In the genomic region with DNA sequence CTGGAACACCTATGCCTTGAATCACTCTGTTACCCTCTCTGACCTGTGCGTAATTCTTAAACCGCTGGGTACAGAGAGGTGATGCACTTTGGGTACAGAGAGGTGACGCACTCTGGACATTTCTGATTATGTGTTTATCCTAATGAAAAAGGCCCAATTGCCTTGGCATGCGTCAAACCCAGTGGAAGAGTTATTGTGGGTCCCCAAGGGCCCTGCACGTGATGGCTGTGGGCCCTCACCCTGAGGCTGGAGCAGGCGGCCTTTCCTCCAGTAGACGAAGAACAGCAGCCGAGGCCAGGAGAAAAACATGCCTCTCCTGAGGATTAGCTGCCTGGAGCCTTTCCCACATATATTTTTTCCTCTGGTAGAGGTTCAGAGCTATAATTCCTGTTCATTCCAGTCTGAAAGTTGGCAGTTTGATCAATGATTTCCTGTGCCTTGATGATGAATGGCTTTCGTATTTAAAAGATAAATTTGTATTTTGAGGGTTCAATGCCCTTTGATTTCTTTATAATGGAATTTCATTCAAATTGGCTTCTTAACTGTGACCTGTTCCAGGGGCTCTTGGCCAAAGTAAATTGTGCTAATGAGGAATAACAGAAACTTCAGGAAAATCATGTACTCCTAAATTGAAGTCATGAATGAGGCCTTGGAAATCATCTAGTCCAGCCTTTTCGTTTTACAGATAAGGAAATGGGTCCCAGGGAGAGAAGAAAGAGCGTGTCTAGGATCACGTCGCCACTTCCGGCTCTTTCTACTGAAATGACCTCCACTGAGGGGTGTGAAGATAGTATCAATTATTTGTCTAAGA, we compare ENCODE assay signal across 17 cellular contexts. TPM values are rescaled to one million over a fixed set of nuclear protein-coding genes. Genes with fewer than 3 reads are reported as not detected.
DNase-seq lines count a peak whose midpoint lies in the region; ATAC-seq, FAIRE-seq and TF ChIP-seq lines count a peak whose summit lies in the region.
"Had no signal": no experiment of that assay in that cellular context is flagged by ENCODE, and none has a peak within 500 bp of the region (broad histone marks: within the 10 kb centered on the region; RNA-seq: fewer than 3 reads in every experiment).

No MANE protein-coding gene starts in this region.

- no peak for TF ChIP-seq CTCF in psoas muscle (IDR thresholded peaks at IDR 0.05)

- H3K79me2 ChIP-seq in Karpas-422 (ENCODE audit: low read length), result no peaks in the 10 kb centered on the region

- no peak overlapping the region for H3K4me2 ChIP-seq in Karpas-422 (ENCODE audit: low read depth, low read length, poor library complexity, severe bottlenecking)

- no peak for TF ChIP-seq POLR2A in H54 (IDR thresholded peaks at IDR 0.05; ENCODE audit: low read depth, low read length)

- ATAC-seq in left lobe of liver (peak; percentile 68), psoas muscle (peak in 2 of 4 donors; percentile 43 to 69), GM21390 (IDR thresholded peaks at IDR 0.05; ENCODE audit: unreplicated experiment) (no peak)
- no peak for ATAC-seq in activated CD4-positive, CD25-positive, alpha-beta regulatory T cell treated with anti-CD3 and anti-CD28 coated beads, Interleukin-2, amount 50 U/mL, for 24 hours
- ATAC-seq: stimulated activated memory B cell treated with anti-CD40 and anti-IgM and Interleukin-4, amounts not matched to agents 10 μg/mL and 1 μg/mL and 100 μg/mL, for 72 hours had no signal

- H3K27ac ChIP-seq in psoas muscle, result peak overlapping the region; percentile 33
- H3K27ac ChIP-seq in Karpas-422 (ENCODE audit: low read length), result no peak overlapping the region
- H3K27ac ChIP-seq: colonic mucosa had no signal

- no peaks in the 10 kb centered on the region for H3K4me1 ChIP-seq in psoas muscle
- no peaks in the 10 kb centered on the region for H3K4me1 ChIP-seq in Karpas-422 (ENCODE audit: low read length)
- H3K4me1 ChIP-seq: colonic mucosa had no signal

- H3K4me3 ChIP-seq in psoas muscle (no peak overlapping the region), Karpas-422 (ENCODE audit: low read length) (no peak overlapping the region)
- H3K4me3 ChIP-seq: colonic mucosa had no signal

- H3K9me3 ChIP-seq in psoas muscle (no peaks in the 10 kb centered on the region), Karpas-422 (ENCODE audit: low read length) (no peaks in the 10 kb centered on the region)
- H3K9me3 ChIP-seq: colonic mucosa had no signal

- intact Hi-C loops in psoas muscle (cut with DNase I), result no loop called here

- 58 to 65% (median 65%) methylated on average over 14 of the region's 14 CpGs for WGBS in psoas muscle, 3 donors

- DNase-seq in H54 (ENCODE audit: insufficient read length, low spot score) (no peak), left lobe of liver (ENCODE audit: low spot score) (no peak), psoas muscle (peak; percentile 26 to 77), putamen (ENCODE audit: low spot score) (no peak), Karpas-422 (no peak)
- DNase-seq: activated CD4-positive, alpha-beta T cell treated with anti-CD3 and anti-CD28 coated beads, Interleukin-2, amount 10 ng/mL, durations not matched to agents 24 days and 14 days; colonic mucosa; EL; NCI-H2029; NCI-H774; retina; SHP77; T-helper 9 cell had no signal

- FAIRE-seq in H54 (lab: Jason Lieb, UNC) (peak; percentile 53), endometrium (lab: Jason Lieb, UNC) (peak; percentile 4)

- H2AFZ ChIP-seq in Karpas-422 (ENCODE audit: low read length), result no peak overlapping the region

- no peaks in the 10 kb centered on the region for H3K27me3 ChIP-seq in psoas muscle (ENCODE audit: insufficient read depth in 3 of 3, low read length in 2 of 3)
- no peaks in the 10 kb centered on the region for H3K27me3 ChIP-seq in Karpas-422 (ENCODE audit: low read length)
- H3K27me3 ChIP-seq: colonic mucosa had no signal

- no peaks in the 10 kb centered on the region for H3K36me3 ChIP-seq in psoas muscle (ENCODE audit: insufficient read depth in 1 of 2, low read depth in 1 of 2)
- H3K36me3 ChIP-seq in Karpas-422 (ENCODE audit: insufficient read depth, low read length), result no peaks in the 10 kb centered on the region
- H3K36me3 ChIP-seq: colonic mucosa had no signal

- no peak overlapping the region for H3K9ac ChIP-seq in Karpas-422 (ENCODE audit: low read length)

- no peaks in the 10 kb centered on the region for H4K20me1 ChIP-seq in Karpas-422 (ENCODE audit: insufficient read depth, low read depth, low read length)

- H3K9me2 ChIP-seq in Karpas-422 (replicated peaks; ENCODE audit: insufficient read depth, low read length), result no peaks in the 10 kb centered on the region

RNA-seq across cellular contexts. Expression of gene ACER2, which starts 22.8 kb away (rescaled TPM):
- total RNA-seq in left lobe of liver (2.3 TPM), psoas muscle (1 to 10 TPM; 1.3 to 2.4 (median 1.6) TPM)
- polyA plus RNA-seq in psoas muscle, result 1 to 10 TPM in 1 of 3 donors, under 1 TPM in 2; 0.37 to 1.4 (median 0.52) TPM
- total RNA-seq in Karpas-422 (2014; rRNA removed; shearing (Covaris generic); ENCODE audit: low replicate concordance), result 0.87 and 1.1 TPM in 2 replicates

RNA-seq across cellular contexts. Expression of gene RPS6, which starts 51.5 kb away (rescaled TPM):
- 528 TPM for total RNA-seq in left lobe of liver
- 1,000 to 10,000 TPM in 1 of 4 donors, 100 to 1,000 TPM in 3; 797 to 1,094 (median 945) TPM for total RNA-seq in psoas muscle
- polyA plus RNA-seq in psoas muscle, result 1,000 to 10,000 TPM; 1,121 to 2,172 (median 1,478) TPM
- 3,209 and 3,816 TPM in 2 replicates for total RNA-seq in Karpas-422 (2014; rRNA removed; shearing (Covaris generic); ENCODE audit: low replicate concordance)

Comparison
In these comparisons a context has a peak if more than half of its experiments do, and no peak if none do; other contexts are left out.
1. DNase-seq: peak in psoas muscle (2 of 2); none in H54 (single experiment), left lobe of liver (single experiment), putamen (single experiment) and Karpas-422 (single experiment).